In genomic region chr16:66899310-66899944, GRCh38 we compare ENCODE assay signal across 1 cellular context.
TF ChIP-seq lines count a peak whose summit lies in the region.

No MANE protein-coding gene starts in this region.

TF ChIP-seq in K562, 482 proteins besides CTCF, POLR2A, EP300 and RAD21 (continued from another document and continues in another):
- TF ChIP-seq THAP12 (CRISPR knock-in tag; IDR thresholded peaks at IDR 0.05) (peak; percentile 24; the same call in 1 of the 2 replicates), SREBF2 (CRISPR knock-in tag; IDR thresholded peaks at IDR 0.05) (no peak), IRF2 (CRISPR knock-in tag; IDR thresholded peaks at IDR 0.05) (no peak), SIN3B (IDR thresholded peaks at IDR 0.05; ENCODE audit: low read depth) (no peak), ZC3H11A (IDR thresholded peaks at IDR 0.05; ENCODE audit: low read depth, low read length) (no peak), ESRRA (IDR thresholded peaks at IDR 0.05; ENCODE audit: borderline replicate concordance, low read depth) (no peak), EGR1 (conservative IDR thresholded peaks at IDR 0.05) (no peak), ZNF561 (CRISPR knock-in tag; conservative IDR thresholded peaks at IDR 0.05) (no peak), ZNF609 (CRISPR knock-in tag; IDR thresholded peaks at IDR 0.05; ENCODE audit: borderline replicate concordance) (no peak; the same call in 1 of the 2 replicates), HINFP (tag; conservative IDR thresholded peaks at IDR 0.05; ENCODE audit: low read depth) (peak; percentile 36), MEF2D (tag; conservative IDR thresholded peaks at IDR 0.05; ENCODE audit: low read depth) (peak; percentile 80), ZNF347 (CRISPR knock-in tag; IDR thresholded peaks at IDR 0.05; ENCODE audit: low read depth) (no peak), BHLHE40 (IDR thresholded peaks at IDR 0.05; ENCODE audit: low read length) (0 out of 2 replicates have a peak, but pooled peaks have one; percentile 5), DACH1 (IDR thresholded peaks at IDR 0.05; ENCODE audit: partially characterized antibody) (no peak), ZNF740 (CRISPR knock-in tag; IDR thresholded peaks at IDR 0.05) (no peak), ZNF740 (tag; IDR thresholded peaks at IDR 0.05) (peak in 1 of 2 experiments; percentile 73; a peak in 1 of 4 replicates), TSC22D4 (tag; IDR thresholded peaks at IDR 0.05) (no peak), MCM2 (IDR thresholded peaks at IDR 0.05; ENCODE audit: low read depth) (no peak), MBD1 (CRISPR knock-in tag; IDR thresholded peaks at IDR 0.05) (no peak), E2F8 (IDR thresholded peaks at IDR 0.05; ENCODE audit: low read depth, partially characterized antibody) (peak; percentile 19), KDM1A (IDR thresholded peaks at IDR 0.05) (peak in 1 of 2 experiments; percentile 17; a peak in 1 of 4 replicates), ZSCAN32 (CRISPR knock-in tag; IDR thresholded peaks at IDR 0.05) (no peak), ZNF431 (CRISPR knock-in tag; IDR thresholded peaks at IDR 0.05) (no peak), ELK1 (CRISPR knock-in tag; IDR thresholded peaks at IDR 0.05) (no peak), TEAD1 (CRISPR knock-in tag; IDR thresholded peaks at IDR 0.05) (peak in 1 of 2 experiments; percentile 69; a peak in 3 of 4 replicates), HSF4 (CRISPR knock-in tag; IDR thresholded peaks at IDR 0.05; ENCODE audit: borderline replicate concordance) (no peak), ZNF586 (CRISPR knock-in tag; conservative IDR thresholded peaks at IDR 0.05) (no peak), RB1 (IDR thresholded peaks at IDR 0.05; ENCODE audit: low read depth) (no peak), TBL1XR1 (IDR thresholded peaks at IDR 0.05; ENCODE audit: low read length in 2 of 2) (no peak), REST (CRISPR knock-in tag; IDR thresholded peaks at IDR 0.05; ENCODE audit: low read depth) (no peak), MCM3 (IDR thresholded peaks at IDR 0.05) (no peak), ZFP1 (CRISPR knock-in tag; IDR thresholded peaks at IDR 0.05) (no peak), PTTG1 (tag; IDR thresholded peaks at IDR 0.05; ENCODE audit: low read depth) (peak; percentile 84; the same call in 1 of the 2 replicates), PPARD (CRISPR knock-in tag; IDR thresholded peaks at IDR 0.05) (no peak), MBD2 (IDR thresholded peaks at IDR 0.05; ENCODE audit: borderline replicate concordance, low read depth) (no peak), KLF10 (CRISPR knock-in tag; IDR thresholded peaks at IDR 0.05) (no peak), RFX1 (IDR thresholded peaks at IDR 0.05) (no peak), GTF2F1 (IDR thresholded peaks at IDR 0.05; ENCODE audit: low read depth, low read length) (no peak), ZBTB34 (CRISPR knock-in tag; IDR thresholded peaks at IDR 0.05) (no peak), ZFPM2 (CRISPR knock-in tag; IDR thresholded peaks at IDR 0.05) (no peak), MECOM (CRISPR knock-in tag; IDR thresholded peaks at IDR 0.05) (no peak), HMBOX1 (IDR thresholded peaks at IDR 0.05) (no peak)
